Comparison of ENCODE assay signal across 10 cellular contexts in genomic region chr17:50560931-50561750, GRCh38. TPM values are rescaled to one million over a fixed set of nuclear protein-coding genes. Genes with fewer than 3 reads are reported as not detected.
DNase-seq lines count a peak whose midpoint lies in the region; ATAC-seq, FAIRE-seq and TF ChIP-seq lines count a peak whose summit lies in the region.
"Had no signal": no experiment of that assay in that cellular context is flagged by ENCODE, and none has a peak within 500 bp of the region (broad histone marks: within the 10 kb centered on the region; RNA-seq: fewer than 3 reads in every experiment).

No MANE protein-coding gene starts in this region.

- H3K27me3 ChIP-seq in endodermal cell (ENCODE audit: control insufficient read depth, insufficient read depth, low read length, poor library complexity, severe bottlenecking) (peaks cover 96% of the 10 kb centered on the region), small intestine (ENCODE audit: control insufficient read depth in 2 of 2, insufficient read depth in 2 of 2, low read length in 2 of 2) (peaks cover 0 to 18% of the 10 kb centered on the region in 2 donors), foreskin keratinocyte (peaks cover 78% of the 10 kb centered on the region)

- no peak overlapping the region for H3K27ac ChIP-seq in endodermal cell (ENCODE audit: low read depth, low read length)
- no peak overlapping the region for H3K27ac ChIP-seq in small intestine (ENCODE audit: low read depth in 1 of 2, low read length in 1 of 2)
- no peak overlapping the region for H3K27ac ChIP-seq in foreskin keratinocyte

- H3K9me3 ChIP-seq in endodermal cell (ENCODE audit: control insufficient read depth, low read length): no peaks in the 10 kb centered on the region
- no peaks in the 10 kb centered on the region for H3K9me3 ChIP-seq in small intestine (ENCODE audit: control insufficient read depth, low read depth)

- H3K36me3 ChIP-seq in endodermal cell (ENCODE audit: control insufficient read depth, insufficient read depth, low read length) (no peaks in the 10 kb centered on the region), small intestine (ENCODE audit: control insufficient read depth in 2 of 2, insufficient read depth in 2 of 2, low read length in 2 of 2) (no peaks in the 10 kb centered on the region)

- H3K4me3 Mint-ChIP-seq in endodermal cell: peak overlapping the region; percentile 60

- 1 to 3% methylated on average over 7 to 86 of the region's 89 CpGs for WGBS in endodermal cell (ENCODE audit: insufficient coverage in 1 of 2, insufficient read length in 1 of 2), 2 experiments
- 1 to 3% (median 2%) methylated on average over 50 to 89 of the region's 89 CpGs for WGBS in small intestine, 3 donors

- H3K27ac Mint-ChIP-seq in endodermal cell: no peak overlapping the region
- H3K27ac Mint-ChIP-seq: activated naive CD4-positive, alpha-beta T cell treated with anti-CD3 and anti-CD28 coated beads, Interleukin-2, amount 50 U/mL, for 72 hours had no signal

- peaks cover 15% of the 10 kb centered on the region for H3K4me1 Mint-ChIP-seq in endodermal cell

- H3K9ac ChIP-seq in endodermal cell (ENCODE audit: extremely low read depth, low read length, poor library complexity, severe bottlenecking): no peak overlapping the region

- H3K4me3 ChIP-seq in LNCaP clone FGC (ENCODE audit: low read depth, low read length): peak overlapping the region; percentile 13; the same call in 1 of the 2 replicates
- H3K4me3 ChIP-seq in endodermal cell (ENCODE audit: low read length): peak overlapping the region; percentile 84
- H3K4me3 ChIP-seq in small intestine (ENCODE audit: low read depth in 1 of 2, low read length in 2 of 2): peak overlapping the region; percentile 33 to 49

- H3K4me1 ChIP-seq in endodermal cell (ENCODE audit: control insufficient read depth, insufficient read depth, low read length) (peaks cover 4% of the 10 kb centered on the region), small intestine (ENCODE audit: control insufficient read depth in 2 of 2, insufficient read depth in 1 of 2, low read depth in 1 of 2, low read length in 1 of 2) (peaks cover 0 to 5% of the 10 kb centered on the region in 2 donors), foreskin keratinocyte (no peaks in the 10 kb centered on the region)

- peak; percentile 39 for DNase-seq in NCI-H748 (lab: John Stamatoyannopoulos, UW; ENCODE audit: unreplicated experiment)
- DNase-seq in NCI-H748 treated with DMSO at 0.1 percent for 48 hours (lab: John Stamatoyannopoulos, UW): no peak
- no peak for DNase-seq in LNCaP clone FGC (ENCODE audit: low read depth)
- DNase-seq in endodermal cell: peak; percentile 84
- DNase-seq in small intestine: no peak
- DNase-seq in NCI-H2029 (lab: John Stamatoyannopoulos, UW): no peak
- no peak for DNase-seq in foreskin keratinocyte

- TF ChIP-seq CTCF in LNCaP clone FGC (IDR thresholded peaks at IDR 0.05; ENCODE audit: control insufficient read depth, extremely low read depth, insufficient read depth) (no peak), endodermal cell (conservative IDR thresholded peaks at IDR 0.05) (no peak), foreskin keratinocyte (conservative IDR thresholded peaks at IDR 0.05) (no peak)

- H3K9me3 Mint-ChIP-seq in endodermal cell: no peaks in the 10 kb centered on the region
- H3K9me3 Mint-ChIP-seq: activated naive CD4-positive, alpha-beta T cell treated with anti-CD3 and anti-CD28 coated beads, Interleukin-2, amount 50 U/mL, for 72 hours had no signal

- H3K36me3 Mint-ChIP-seq in endodermal cell (ENCODE audit: low read depth): no peaks in the 10 kb centered on the region
- H3K36me3 Mint-ChIP-seq: activated naive CD4-positive, alpha-beta T cell treated with anti-CD3 and anti-CD28 coated beads, Interleukin-2, amount 50 U/mL, for 72 hours had no signal

- ATAC-seq in foreskin keratinocyte (no peak), HG03025 (IDR thresholded peaks at IDR 0.05; ENCODE audit: low FRiP score, unreplicated experiment) (no peak)

- H3K27me3 Mint-ChIP-seq in endodermal cell (ENCODE audit: insufficient read depth): peaks cover 94% of the 10 kb centered on the region

- FAIRE-seq in small intestine (lab: Jason Lieb, UNC): no peak

RNA-seq across cellular contexts. Expression of gene CACNA1G, which starts 0.6 kb away (rescaled TPM):
- 1 to 10 TPM in 1 of 2 donors, under 1 TPM in 1; 0.84 to 1.1 TPM for total RNA-seq in endodermal cell
- 7.5 TPM for polyA plus RNA-seq in endodermal cell (2013, experiment 1 of 2)
- 6.6 TPM for polyA plus RNA-seq in endodermal cell (2013, experiment 2 of 2)
- under 1 TPM in 1 of 3 donors, not detected in 2; 0.03 TPM for polyA plus RNA-seq in small intestine
- total RNA-seq in foreskin keratinocyte: 0.20 and 0.28 TPM in 2 replicates
- 0.07 and 0.18 TPM in 2 replicates for polyA plus RNA-seq in foreskin keratinocyte
- total RNA-seq: pulmonary artery endothelial cell had no signal

RNA-seq across cellular contexts. Expression of gene SPATA20, which starts 14.2 kb away (rescaled TPM):
- 10 to 100 TPM; 40.4 to 40.5 TPM for total RNA-seq in endodermal cell
- polyA plus RNA-seq in endodermal cell (2013, experiment 1 of 2): 22.2 TPM
- polyA plus RNA-seq in endodermal cell (2013, experiment 2 of 2): 21.2 TPM
- polyA plus RNA-seq in small intestine: 10 to 100 TPM in 2 of 3 donors, 1 to 10 TPM in 1; 7.0 to 26.6 (median 20.6) TPM
- 33.8 and 53.6 TPM in 2 replicates for total RNA-seq in foreskin keratinocyte
- polyA plus RNA-seq in foreskin keratinocyte: 25.1 and 46.4 TPM in 2 replicates

RNA-seq across cellular contexts. Expression of gene EPN3, which starts 28.6 kb away (rescaled TPM):
- total RNA-seq in endodermal cell (under 1 TPM in 1 of 2 donors, not detected in 1; 0.66 TPM), foreskin keratinocyte (124 and 225 TPM in 2 replicates)
- polyA plus RNA-seq in endodermal cell (2013, experiment 1 of 2): 0.21 TPM
- not detected for polyA plus RNA-seq in endodermal cell (2013, experiment 2 of 2)
- polyA plus RNA-seq in small intestine (10 to 100 TPM in 2 of 3 donors, 1 to 10 TPM in 1; 5.4 to 28.1 (median 17.4) TPM), foreskin keratinocyte (127 and 203 TPM in 2 replicates)
- total RNA-seq: activated naive CD4-positive, alpha-beta T cell treated with anti-CD3 and anti-CD28 coated beads, Interleukin-2, amount 50 U/mL, for 72 hours had no signal

RNA-seq across cellular contexts. Expression of gene MYCBPAP, which starts 52.9 kb away (rescaled TPM):
- total RNA-seq in endodermal cell (1 to 10 TPM; 3.5 to 7.1 TPM), foreskin keratinocyte (7.8 and 13.7 TPM in 2 replicates)
- polyA plus RNA-seq in endodermal cell (2013, experiment 1 of 2): 2.6 TPM
- polyA plus RNA-seq in endodermal cell (2013, experiment 2 of 2): 1.6 TPM
- polyA plus RNA-seq in small intestine (under 1 TPM in 2 of 3 donors, not detected in 1; 0.13 to 0.45 TPM), foreskin keratinocyte (5.3 and 10.1 TPM in 2 replicates)

Comparison
In these comparisons a context has a peak if more than half of its experiments do, and no peak if none do; other contexts are left out.
1. DNase-seq: peak in NCI-H748 (single experiment) and endodermal cell (single experiment); none in NCI-H748 treated with DMSO at 0.1 percent for 48 hours (single experiment), LNCaP clone FGC (single experiment), small intestine (single experiment), NCI-H2029 (single experiment) and foreskin keratinocyte (0 of 2).
2. H3K4me3 ChIP-seq: peak in every context shown above with its lines; median percentile 84 in endodermal cell; 41 in small intestine; 13 in LNCaP clone FGC.
3. RNA of gene EPN3, which starts 28.6 kb away (total RNA-seq): 124 to 225 TPM in foreskin keratinocyte; 0.66 TPM in endodermal cell; every median in the first group is over 10 times any median in the second.